8 cellular contexts compared by ENCODE assay signal in the genomic region with DNA sequence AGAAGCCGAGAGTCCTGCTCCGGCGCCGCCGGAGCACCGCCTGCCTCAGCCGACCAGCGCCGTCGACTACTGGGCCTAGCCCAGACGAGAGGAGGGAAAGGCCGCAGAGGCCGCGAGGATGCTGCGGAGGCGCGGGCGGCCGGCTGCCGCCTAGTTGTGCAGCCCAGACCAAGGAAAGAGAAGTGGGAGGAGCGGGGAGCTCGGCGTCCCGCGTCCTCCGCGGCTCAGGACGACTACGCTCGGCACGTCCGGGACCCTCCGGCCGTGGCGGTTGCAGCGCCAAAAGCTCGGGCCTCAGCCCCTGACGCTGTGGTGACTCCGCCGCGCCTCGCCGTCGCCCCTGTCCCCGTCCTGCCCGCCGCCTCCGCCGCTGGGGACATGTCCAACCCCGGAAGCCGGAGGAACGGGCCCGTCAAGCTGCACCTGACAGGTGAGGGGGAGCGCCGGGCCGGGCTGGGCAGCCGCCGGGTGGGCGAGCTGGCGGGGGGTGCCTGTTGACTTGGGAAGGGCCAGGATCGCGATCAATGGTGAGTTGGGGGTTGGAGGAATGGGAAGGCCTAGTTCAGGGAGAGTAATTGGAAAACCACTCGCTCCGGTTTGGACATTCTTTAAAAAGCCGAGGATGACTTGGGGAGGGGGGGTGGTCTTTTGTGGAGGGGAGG. TPM values are rescaled to one million over a fixed set of nuclear protein-coding genes. Genes with fewer than 3 reads are reported as not detected.
DNase-seq lines count a peak whose midpoint lies in the region; ATAC-seq, FAIRE-seq and TF ChIP-seq lines count a peak whose summit lies in the region.

No MANE protein-coding gene starts in this region.

- H3K9me3 ChIP-seq in CD8-positive, alpha-beta T cell (ENCODE audit: low read length): no peaks in the 10 kb centered on the region
- H3K9me3 ChIP-seq in OCI-LY1 (ENCODE audit: low read length) (no peaks in the 10 kb centered on the region), neural cell (ENCODE audit: low read length) (peaks cover 12% of the 10 kb centered on the region)

- H3K27me3 ChIP-seq in CD8-positive, alpha-beta T cell (ENCODE audit: insufficient read depth, low read length): no peaks in the 10 kb centered on the region
- H3K27me3 ChIP-seq in GM23338 (ENCODE audit: insufficient read depth) (peaks cover 42% of the 10 kb centered on the region), OCI-LY1 (ENCODE audit: insufficient read depth, low read length) (no peaks in the 10 kb centered on the region), neural cell (ENCODE audit: insufficient read depth, low read depth, low read length) (peaks cover 25% of the 10 kb centered on the region)

- peak overlapping the region; percentile 90 for H3K4me3 Mint-ChIP-seq in CD8-positive, alpha-beta T cell
- H3K4me3 Mint-ChIP-seq in GM23338: peak overlapping the region; percentile 93
- peak overlapping the region; percentile 76 to 89 for H3K4me3 Mint-ChIP-seq in stimulated activated naive CD8-positive, alpha-beta T cell treated with anti-CD3 and anti-CD28 coated beads, Interleukin-15, amount 100 ng/mL, for 72 hours

- no peaks in the 10 kb centered on the region for H3K36me3 ChIP-seq in CD8-positive, alpha-beta T cell (ENCODE audit: insufficient read depth, low read length)
- H3K36me3 ChIP-seq in GM23338 (ENCODE audit: insufficient read depth): no peaks in the 10 kb centered on the region
- peaks cover 10% of the 10 kb centered on the region for H3K36me3 ChIP-seq in OCI-LY1 (ENCODE audit: insufficient read depth, low read length)
- H3K36me3 ChIP-seq in neural cell (ENCODE audit: insufficient read depth, low read length): no peaks in the 10 kb centered on the region

- peaks cover 15% of the 10 kb centered on the region for H3K4me1 Mint-ChIP-seq in CD8-positive, alpha-beta T cell (ENCODE audit: low read depth)
- H3K4me1 Mint-ChIP-seq in GM23338: peaks cover 15% of the 10 kb centered on the region
- H3K4me1 Mint-ChIP-seq in stimulated activated naive CD8-positive, alpha-beta T cell treated with anti-CD3 and anti-CD28 coated beads, Interleukin-15, amount 100 ng/mL, for 72 hours: peaks cover 19% of the 10 kb centered on the region

- peak overlapping the region; percentile 89 for H3K4me2 ChIP-seq in GM23338
- peak overlapping the region; percentile 74 for H3K4me2 ChIP-seq in OCI-LY1 (ENCODE audit: low read length)
- no peak overlapping the region for H3K4me2 ChIP-seq in neural cell (ENCODE audit: low read length)

- H3K9me2 ChIP-seq in GM23338 (ENCODE audit: insufficient read depth): no peaks in the 10 kb centered on the region
- H3K9me2 ChIP-seq in OCI-LY1 (ENCODE audit: low read depth, low read length): no peaks in the 10 kb centered on the region
- H3K9me2 ChIP-seq in neural cell (ENCODE audit: insufficient read depth, low read length): no peaks in the 10 kb centered on the region

- H3K4me1 ChIP-seq in CD8-positive, alpha-beta T cell (ENCODE audit: insufficient read depth, low read length): peaks cover 6% of the 10 kb centered on the region
- H3K4me1 ChIP-seq in GM23338 (ENCODE audit: insufficient read depth) (peaks cover 6% of the 10 kb centered on the region), OCI-LY1 (ENCODE audit: insufficient read depth, low read length, severe bottlenecking) (peaks cover 38% of the 10 kb centered on the region)

- peaks cover 14% of the 10 kb centered on the region for H3K27me3 Mint-ChIP-seq in CD8-positive, alpha-beta T cell (ENCODE audit: low read depth)
- H3K27me3 Mint-ChIP-seq in GM23338 (ENCODE audit: insufficient read depth, low read depth, poor library complexity): peaks cover 27% of the 10 kb centered on the region
- H3K27me3 Mint-ChIP-seq in stimulated activated naive CD8-positive, alpha-beta T cell treated with anti-CD3 and anti-CD28 coated beads, Interleukin-15, amount 100 ng/mL, for 72 hours: peaks cover 28% of the 10 kb centered on the region

- H2AFZ ChIP-seq in GM23338: peak overlapping the region; percentile 94
- no peak overlapping the region; the same call in 1 of the 2 replicates for H2AFZ ChIP-seq in OCI-LY1 (ENCODE audit: low read length)
- no peak overlapping the region for H2AFZ ChIP-seq in neural cell (ENCODE audit: low read depth, low read length)

- TF ChIP-seq RAD21 in neural cell (conservative IDR thresholded peaks at IDR 0.05): no peak

- peak; percentile 69 for ATAC-seq in CD8-positive, alpha-beta T cell
- ATAC-seq in GM23338: peak; percentile 92
- ATAC-seq in stimulated activated naive CD8-positive, alpha-beta T cell treated with anti-CD3 and anti-CD28 coated beads, Interleukin-15, amount 100 ng/mL, for 72 hours: peak; percentile 91

- peak overlapping the region; percentile 70 for H3K4me3 ChIP-seq in CD8-positive, alpha-beta T cell (ENCODE audit: low read depth, low read length)
- peak overlapping the region; percentile 83 for H3K4me3 ChIP-seq in GM23338
- H3K4me3 ChIP-seq in OCI-LY1 (ENCODE audit: low read depth, low read length, poor library complexity, severe bottlenecking): peak overlapping the region; percentile 84
- peak overlapping the region; percentile 56 for H3K4me3 ChIP-seq in neural cell (ENCODE audit: low read length)

- no peaks in the 10 kb centered on the region for H3K9me3 Mint-ChIP-seq in CD8-positive, alpha-beta T cell
- H3K9me3 Mint-ChIP-seq in GM23338: peaks cover 2% of the 10 kb centered on the region; the same call in 2 of the 3 replicates
- H3K9me3 Mint-ChIP-seq in stimulated activated naive CD8-positive, alpha-beta T cell treated with anti-CD3 and anti-CD28 coated beads, Interleukin-15, amount 100 ng/mL, for 72 hours: no peaks in the 10 kb centered on the region

- H3K79me2 ChIP-seq in GM23338 (replicated peaks; ENCODE audit: insufficient read depth) (no peaks in the 10 kb centered on the region), OCI-LY1 (ENCODE audit: insufficient read depth, low read length) (peaks cover 5% of the 10 kb centered on the region), neural cell (replicated peaks; ENCODE audit: insufficient read depth, low read length) (no peaks in the 10 kb centered on the region)

- FAIRE-seq in frontal cortex (lab: Jason Lieb, UNC): no peak

- H3K27ac ChIP-seq in CD8-positive, alpha-beta T cell (ENCODE audit: low read depth, low read length): peak overlapping the region; percentile 49
- no peak overlapping the region for H3K27ac ChIP-seq in GM23338 (ENCODE audit: low read depth)
- H3K27ac ChIP-seq in OCI-LY1 (ENCODE audit: low read depth, low read length, poor library complexity, severe bottlenecking): peak overlapping the region; percentile 86
- no peak overlapping the region for H3K27ac ChIP-seq in neural cell (ENCODE audit: low read length)

- H4K20me1 ChIP-seq in GM23338 (replicated peaks; ENCODE audit: insufficient read depth) (no peaks in the 10 kb centered on the region), OCI-LY1 (ENCODE audit: insufficient read depth, low read length) (no peaks in the 10 kb centered on the region), neural cell (ENCODE audit: insufficient read depth) (no peaks in the 10 kb centered on the region)

- H3F3A ChIP-seq in GM23338 (replicated peaks; ENCODE audit: low read depth): 0 out of 2 replicates have a peak, but pooled peaks cover 2% of the 10 kb centered on the region
- H3F3A ChIP-seq in OCI-LY1 (ENCODE audit: insufficient read depth, low read length): no peaks in the 10 kb centered on the region
- no peaks in the 10 kb centered on the region for H3F3A ChIP-seq in neural cell (ENCODE audit: insufficient read depth, low read length, poor library complexity, severe bottlenecking)

- CTCF ChIA-PET in CD8-positive, alpha-beta T cell (lab: Charles Lee): interaction anchor here (1.4 to 1.8 kb wide), 2 partner anchors 208 to 364 kb away, joined by 3 to 7 read pairs; no protein-coding TSS in a partner anchor

- H3K9ac ChIP-seq in OCI-LY1 (ENCODE audit: low read length) (peak overlapping the region; percentile 90), neural cell (ENCODE audit: low read length) (no peak overlapping the region)

- no peaks in the 10 kb centered on the region for H3K36me3 Mint-ChIP-seq in CD8-positive, alpha-beta T cell
- no peaks in the 10 kb centered on the region for H3K36me3 Mint-ChIP-seq in GM23338 (ENCODE audit: low read depth)

- no peak for TF ChIP-seq CTCF in CD8-positive, alpha-beta T cell (IDR thresholded peaks at IDR 0.05)
- TF ChIP-seq CTCF in GM23338 (conservative IDR thresholded peaks at IDR 0.05; ENCODE audit: low read depth in 2 of 2): no peak
- no peak for TF ChIP-seq CTCF in OCI-LY1 (IDR thresholded peaks at IDR 0.05; ENCODE audit: low read length)
- no peak for TF ChIP-seq CTCF in neural cell (IDR thresholded peaks at IDR 0.05; ENCODE audit: poor library complexity, severe bottlenecking)

- intact Hi-C loops in CD8-positive, alpha-beta T cell (cut with DNase I, micrococcal nuclease): no loop called here

- DNase-seq in CD8-positive, alpha-beta T cell: peak in 6 of 7 experiments; percentile 37 to 76 (median 50)
- peak; percentile 84 for DNase-seq in GM23338 (ENCODE audit: low spot score)
- peak in 3 of 4 experiments; percentile 12 to 42 (median 37) for DNase-seq in activated naive CD4-positive, alpha-beta T cell (lab: John Stamatoyannopoulos, UW)
- DNase-seq in frontal cortex (ENCODE audit: low spot score in 2 of 2): peak; percentile 47 to 52
- DNase-seq in stimulated activated naive CD8-positive, alpha-beta T cell treated with anti-CD3 and anti-CD28 coated beads, Interleukin-15, amount 100 ng/mL, for 72 hours: peak; percentile 56 to 67
- no peak for DNase-seq in OCI-M2 (lab: John Stamatoyannopoulos, UW; ENCODE audit: unreplicated experiment)

- POLR2A ChIA-PET in CD8-positive, alpha-beta T cell (lab: Charles Lee): interaction anchor here (1.4 kb wide), 2 partner anchors 10 to 311 kb away, joined by 5 read pairs; no protein-coding TSS in a partner anchor

- peak overlapping the region; percentile 78 for H3K27ac Mint-ChIP-seq in CD8-positive, alpha-beta T cell
- no peak overlapping the region for H3K27ac Mint-ChIP-seq in GM23338
- peak overlapping the region; percentile 92 to 96 for H3K27ac Mint-ChIP-seq in stimulated activated naive CD8-positive, alpha-beta T cell treated with anti-CD3 and anti-CD28 coated beads, Interleukin-15, amount 100 ng/mL, for 72 hours

- no peak for TF ChIP-seq EP300 in neural cell (conservative IDR thresholded peaks at IDR 0.05; ENCODE audit: poor library complexity, severe bottlenecking)

RNA-seq across cellular contexts. Expression of gene RNF135, which starts 37.7 kb away (rescaled TPM):
- total RNA-seq in CD8-positive, alpha-beta T cell: 1 to 10 TPM in 1 of 2 experiments, under 1 TPM in 1; 0.79 to 1.5 TPM
- 3.7 and 9.4 TPM in 2 replicates for total RNA-seq in GM23338 (2014; rRNA removed; shearing (Covaris generic))
- polyA plus RNA-seq in GM23338 (2016; fragmentation: Nextera tagmentation; extraction: Ambion mirVana) (6.8 and 9.8 TPM in 2 replicates), neural cell (0.17 and 1.1 TPM in 2 replicates)
- 1.2 TPM for total RNA-seq in frontal cortex
- not detected in 2 replicates for polyA minus RNA-seq in neural cell

Comparison
In these comparisons a context has a peak if more than half of its experiments do, and no peak if none do; other contexts are left out.
1. H3K27ac ChIP-seq: peak in CD8-positive, alpha-beta T cell (single experiment) and OCI-LY1 (single experiment); none in GM23338 (single experiment) and neural cell (single experiment).
2. Peak in every context shown above with its lines, with median percentiles within 50 percentile points of each other: ATAC-seq, H3K4me3 ChIP-seq and H3K4me3 Mint-ChIP-seq.